ENCODE assay signal across 8 cellular contexts in the genomic region with DNA sequence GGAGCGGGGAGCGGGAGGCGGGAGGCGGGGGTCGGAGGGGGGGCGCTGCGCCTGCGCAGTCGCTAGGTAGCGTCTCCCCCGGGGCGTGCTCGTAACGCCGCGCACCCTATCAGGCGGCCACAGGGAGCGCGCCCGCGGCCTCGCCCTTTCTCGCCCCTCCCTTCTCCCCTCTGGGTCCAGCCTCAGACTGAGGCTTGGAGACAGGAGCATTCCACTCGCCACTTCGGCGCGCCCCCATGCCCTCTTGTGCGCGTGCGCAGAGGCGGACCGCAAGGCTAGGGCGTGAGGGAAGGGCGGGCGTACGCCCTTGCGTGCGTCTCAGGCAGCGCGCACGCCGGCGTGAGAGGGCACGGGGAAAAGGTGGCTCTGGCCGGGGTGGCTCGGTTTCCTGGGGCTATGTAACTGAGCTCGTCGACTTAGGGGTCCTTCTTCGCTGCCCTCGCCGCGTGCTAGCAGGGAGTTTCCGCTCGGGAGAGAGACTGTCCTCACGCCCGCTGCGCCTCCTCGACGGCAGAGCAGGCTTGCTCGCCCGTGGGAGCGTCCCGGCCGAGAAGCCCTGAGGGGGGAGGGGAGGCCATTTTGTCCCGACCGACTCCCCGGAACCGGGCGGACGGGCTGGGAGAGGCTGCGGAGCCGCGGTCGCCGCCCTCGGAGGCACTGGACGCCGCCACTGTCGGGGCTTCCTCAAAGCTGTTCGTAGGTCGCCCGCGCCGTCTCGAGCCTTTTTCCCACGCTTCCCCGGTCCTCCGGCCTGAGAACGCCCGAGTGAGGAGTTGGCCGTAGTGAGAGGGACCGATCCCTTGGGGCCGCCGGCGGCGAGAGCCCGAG. TPM values are rescaled to one million over a fixed set of nuclear protein-coding genes. Genes with fewer than 3 reads are reported as not detected.
DNase-seq lines count a peak whose midpoint lies in the region; ATAC-seq and TF ChIP-seq lines count a peak whose summit lies in the region.

A gene (plus strand): TSS at position 316 of the 828 bp plus-strand sequence. CDS start 525 bp downstream, outside the sequence.

- H3K9me3 ChIP-seq in adipocyte (ENCODE audit: control insufficient read depth, low read length) (no peaks in the 10 kb centered on the region), cardiac muscle cell (ENCODE audit: low read depth) (no peaks in the 10 kb centered on the region)

- peaks cover 12% of the 10 kb centered on the region for H3K4me1 Mint-ChIP-seq in type B pancreatic cell (ENCODE audit: unreplicated experiment)

- no peaks in the 10 kb centered on the region for H3K27me3 Mint-ChIP-seq in type B pancreatic cell

- peak within 1 kb of the TSS; percentile 98 for H3K27ac Mint-ChIP-seq in type B pancreatic cell

- peak within 1 kb of the TSS; percentile 98 for H3K9ac ChIP-seq in adipocyte (ENCODE audit: low read length)

- peak within 1 kb of the TSS; percentile 93 for H3K4me3 Mint-ChIP-seq in type B pancreatic cell

- no peaks in the 10 kb centered on the region for H3K9me3 Mint-ChIP-seq in type B pancreatic cell

- peak; percentile 98 for DNase-seq in NCI-H1436 (lab: John Stamatoyannopoulos, UW)
- DNase-seq in T follicular helper cell (ENCODE audit: low read depth), result peak; percentile 98
- peak; percentile 99 for DNase-seq in adipocyte (ENCODE audit: low read depth)
- DNase-seq in cardiac muscle cell (ENCODE audit: low read depth in 1 of 2, low spot score in 1 of 2), result peak; percentile 98 to 100
- peak; percentile 99 for DNase-seq in pons (ENCODE audit: low spot score)
- DNase-seq in type B pancreatic cell (ENCODE audit: extremely low spot score, unreplicated experiment), result peak; percentile 99

- H3K36me3 Mint-ChIP-seq in type B pancreatic cell, result peaks cover 4% of the 10 kb centered on the region

- peaks cover 14% of the 10 kb centered on the region for H3K4me1 ChIP-seq in adipocyte (ENCODE audit: control insufficient read depth, insufficient read depth, low read length)
- H3K4me1 ChIP-seq in cardiac muscle cell (ENCODE audit: low read depth), result peaks cover 9% of the 10 kb centered on the region

- peak within 1 kb of the TSS; percentile 89 for H3K27ac ChIP-seq in cardiac muscle cell

- H3K27me3 ChIP-seq in adipocyte (replicated peaks; ENCODE audit: control insufficient read depth, insufficient read depth, low read length) (no peaks in the 10 kb centered on the region), cardiac muscle cell (peaks cover 15% of the 10 kb centered on the region)

- H3K36me3 ChIP-seq in adipocyte (ENCODE audit: control insufficient read depth, insufficient read depth, low read length, severe bottlenecking) (no peaks in the 10 kb centered on the region), cardiac muscle cell (no peaks in the 10 kb centered on the region)

- TF ChIP-seq CTCF in GM12875 (IDR thresholded peaks at IDR 0.05; ENCODE audit: borderline replicate concordance, insufficient read depth, low read depth, low read length) (no peak), cardiac muscle cell (IDR thresholded peaks at IDR 0.05; ENCODE audit: low read depth, low read length) (no peak), type B pancreatic cell (conservative IDR thresholded peaks at IDR 0.05) (no peak)

- peak within 1 kb of the TSS; percentile 99 for H3K4me3 ChIP-seq in GM12875 (ENCODE audit: low read depth, low read length)
- peak within 1 kb of the TSS; percentile 100 for H3K4me3 ChIP-seq in adipocyte (ENCODE audit: low read length)
- H3K4me3 ChIP-seq in cardiac muscle cell, result peak within 1 kb of the TSS; percentile 79

- ATAC-seq in HG02798 (IDR thresholded peaks at IDR 0.05; ENCODE audit: poor library complexity, unreplicated experiment), result peak; percentile 95

RNA-seq across cellular contexts. Expression of the gene that starts here (rescaled TPM):
- total RNA-seq in cardiac muscle cell (141 and 145 TPM in 2 replicates), type B pancreatic cell (ENCODE audit: low replicate concordance) (143 and 186 TPM in 2 replicates)
- polyA plus RNA-seq in cardiac muscle cell, result 75.9 and 92.7 TPM in 2 replicates

Comparison
In these comparisons a context has a peak if more than half of its experiments do, and no peak if none do; other contexts are left out.
1. Peak in every context shown above with its lines: DNase-seq, ATAC-seq, H3K4me3 ChIP-seq and H3K27ac ChIP-seq.